9 cellular contexts compared by ENCODE assay signal in genomic region chr13:59458908-59459579, GRCh38.
DNase-seq lines count a peak whose midpoint lies in the region; ATAC-seq, FAIRE-seq and TF ChIP-seq lines count a peak whose summit lies in the region.
"Had no signal": no experiment of that assay in that cellular context is flagged by ENCODE, and none has a peak within 500 bp of the region (broad histone marks: within the 10 kb centered on the region; RNA-seq: fewer than 3 reads in every experiment).

No MANE protein-coding gene starts in this region.

- H3K9me1 ChIP-seq in endothelial cell of umbilical vein (replicated peaks; ENCODE audit: control insufficient read depth, extremely low read depth, insufficient read depth, low read length) = no peaks in the 10 kb centered on the region

- ATAC-seq in left colon (no peak), GM19452 (IDR thresholded peaks at IDR 0.05; ENCODE audit: unreplicated experiment) (no peak)

- H3K4me1 ChIP-seq in endothelial cell of umbilical vein (ENCODE audit: control insufficient read depth, extremely low read depth, insufficient read depth, low read length) = peaks cover 36% of the 10 kb centered on the region

- intact Hi-C loops in endothelial cell of umbilical vein (cut with micrococcal nuclease) (loop anchor here (1.0 to 10.0 kb wide), 3 partner anchors 9 to 1824 kb away; partner anchors contain the start of gene PCDH17), left colon (cut with DNase I, micrococcal nuclease) (no loop called here)

- TF ChIP-seq CTCF in endothelial cell of umbilical vein (IDR thresholded peaks at IDR 0.05; ENCODE audit: extremely low read depth in 1 of 2, insufficient read depth in 1 of 2, low read depth in 1 of 2, low read length in 2 of 2) (no peak), neural crest cell (conservative IDR thresholded peaks at IDR 0.05) (no peak)

- no peak for TF ChIP-seq POLR2A in endothelial cell of umbilical vein (IDR thresholded peaks at IDR 0.05; ENCODE audit: low read depth, low read length)

- no peaks in the 10 kb centered on the region for H3K79me2 ChIP-seq in endothelial cell of umbilical vein (ENCODE audit: control insufficient read depth, insufficient read depth, low read length)

- dilution Hi-C loops in endothelial cell of umbilical vein (cut with MboI; ENCODE audit: extremely low pct_ligation_motif_present, low sequenced_read_pairs) = no loop called here

- peaks cover 2% of the 10 kb centered on the region for H3K36me3 Mint-ChIP-seq in neural crest cell (ENCODE audit: low read depth)
- H3K36me3 Mint-ChIP-seq: memory B cell had no signal

- no peaks in the 10 kb centered on the region for H3K27me3 Mint-ChIP-seq in neural crest cell (ENCODE audit: low read depth)

- POLR2A ChIA-PET in endothelial cell of umbilical vein (lab: Charles Lee) = interaction anchor here (1.1 to 1.8 kb wide), 3 partner anchors 12 to 73 kb away, joined by 3 to 8 read pairs (median 5); no protein-coding TSS in a partner anchor

- H3K27ac ChIP-seq in endothelial cell of umbilical vein (ENCODE audit: insufficient read depth, low read depth, low read length) = peak overlapping the region; percentile 87

- peak overlapping the region in 1 of 3 experiments; percentile 8 for H3K4me3 ChIP-seq in endothelial cell of umbilical vein (replicated peaks in 1 of 3; ENCODE audit: insufficient read depth in 1 of 3, low read depth in 1 of 3, low read length in 3 of 3)

- CTCF ChIA-PET in endothelial cell of umbilical vein (lab: Charles Lee) = interaction anchor here (0.6 to 3.0 kb wide), 18 partner anchors 8 to 448 kb away, joined by 3 to 25 read pairs (median 4); no protein-coding TSS in a partner anchor

- no peaks in the 10 kb centered on the region for H4K20me1 ChIP-seq in endothelial cell of umbilical vein (replicated peaks; ENCODE audit: control insufficient read depth, extremely low read depth, insufficient read depth, low read length)

- no peaks in the 10 kb centered on the region for H3K9me3 ChIP-seq in endothelial cell of umbilical vein (replicated peaks; ENCODE audit: control insufficient read depth, insufficient read depth, low read length)

- H3K9me3 Mint-ChIP-seq in neural crest cell = peaks cover 2% of the 10 kb centered on the region
- H3K9me3 Mint-ChIP-seq: memory B cell had no signal

- H3K4me3 Mint-ChIP-seq in neural crest cell = no peak overlapping the region
- H3K4me3 Mint-ChIP-seq: memory B cell had no signal

- BruUV-seq in endothelial cell of umbilical vein (replicated peaks; lab: Mats Ljungman, UMichigan) = TSS peak; percentile 91

- peaks cover 20% of the 10 kb centered on the region for H3K4me1 Mint-ChIP-seq in neural crest cell
- H3K4me1 Mint-ChIP-seq: memory B cell had no signal

- no peaks in the 10 kb centered on the region for H3K27me3 ChIP-seq in endothelial cell of umbilical vein (ENCODE audit: control insufficient read depth in 2 of 2, insufficient read depth in 2 of 2, low read length in 2 of 2)

- H3K9ac ChIP-seq in endothelial cell of umbilical vein (replicated peaks; ENCODE audit: extremely low read depth, insufficient read depth, low read length) = peak overlapping the region; percentile 46

- FAIRE-seq in endothelial cell of umbilical vein (lab: Jason Lieb, UNC) = peak; percentile 76

- H3K36me3 ChIP-seq in endothelial cell of umbilical vein (ENCODE audit: control insufficient read depth in 2 of 2, extremely low read depth in 1 of 2, insufficient read depth in 2 of 2, low read length in 2 of 2) = no peaks in the 10 kb centered on the region

- peak; percentile 65 for DNase-seq in DMS53 (lab: John Stamatoyannopoulos, UW)
- DNase-seq in NCI-H226 = peak; percentile 33
- DNase-seq in endothelial cell of umbilical vein (ENCODE audit: low read depth, low spot score) = peak; percentile 91
- no peak for DNase-seq in neural crest cell (ENCODE audit: low read depth, low spot score)
- DNase-seq in left colon = no peak
- no peak for DNase-seq in SKM-1 (lab: John Stamatoyannopoulos, UW; ENCODE audit: unreplicated experiment)
- DNase-seq in T-helper 9 cell = no peak

- peak overlapping the region; percentile 68 for H2AFZ ChIP-seq in endothelial cell of umbilical vein (ENCODE audit: low read depth, low read length)

- peak overlapping the region; percentile 25 for H3K27ac Mint-ChIP-seq in neural crest cell (ENCODE audit: unreplicated experiment)
- H3K27ac Mint-ChIP-seq: memory B cell had no signal

- peak overlapping the region; percentile 29 for H3K4me2 ChIP-seq in endothelial cell of umbilical vein (ENCODE audit: insufficient read depth, low read length)

TF ChIP-seq in endothelial cell of umbilical vein, 7 proteins besides CTCF, POLR2A, EP300 and RAD21:
- peak; percentile 64 for TF ChIP-seq GATA2 (IDR thresholded peaks at IDR 0.05; ENCODE audit: insufficient read depth, insufficient read length, low read depth, low read length)
- peak; percentile 75 for TF ChIP-seq JUN (IDR thresholded peaks at IDR 0.05; ENCODE audit: borderline replicate concordance, insufficient read depth, insufficient read length, low read depth)
- TF ChIP-seq MYC (IDR thresholded peaks at IDR 0.05; ENCODE audit: low read depth, low read length) = no peak
- peak; percentile 90 for TF ChIP-seq FOS (IDR thresholded peaks at IDR 0.05; ENCODE audit: borderline replicate concordance, insufficient read depth, low read length)

Comparison
In these comparisons a context has a peak if more than half of its experiments do, and no peak if none do; other contexts are left out.
1. DNase-seq: peak in DMS53 (single experiment), NCI-H226 (single experiment) and endothelial cell of umbilical vein (single experiment); none in neural crest cell (single experiment), left colon (0 of 2), SKM-1 (single experiment) and T-helper 9 cell (single experiment).